ENCODE assay signal across 8 cellular contexts in the genomic region with DNA sequence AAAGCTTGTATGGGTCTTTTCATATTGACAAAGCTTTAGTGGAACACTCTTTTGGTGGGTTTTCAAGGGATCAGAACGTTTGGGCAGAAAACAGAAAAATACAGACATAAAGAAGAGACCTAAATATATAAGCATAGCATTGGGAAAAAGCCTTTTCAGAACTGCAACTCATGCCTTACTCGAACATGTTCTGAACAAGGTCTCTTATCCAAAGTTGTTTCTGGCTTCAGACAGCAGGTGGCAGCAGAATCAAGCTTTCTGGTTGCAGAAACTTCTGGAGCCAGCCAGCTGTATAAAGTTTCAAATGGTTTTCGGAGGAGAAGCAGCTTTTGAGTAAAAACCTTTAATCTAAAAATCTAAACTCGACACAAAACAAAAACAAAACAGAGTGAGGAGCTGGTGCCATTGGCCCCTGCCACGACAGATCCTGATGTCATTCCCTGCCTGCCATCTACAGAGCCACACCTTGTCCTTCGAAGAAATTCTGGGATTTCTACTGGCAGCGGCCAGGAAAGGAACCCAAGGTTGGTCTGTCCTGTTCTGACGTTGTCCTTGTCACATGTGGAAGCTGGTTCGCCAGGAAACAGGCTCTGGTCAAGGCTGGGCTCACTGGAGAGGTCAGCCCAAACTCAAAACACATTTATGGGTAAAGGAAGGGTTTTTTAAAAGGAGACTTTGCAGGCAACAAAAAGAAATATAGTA. TPM values are rescaled to one million over a fixed set of nuclear protein-coding genes. Genes with fewer than 3 reads are reported as not detected.
DNase-seq lines count a peak whose midpoint lies in the region; ATAC-seq, FAIRE-seq and TF ChIP-seq lines count a peak whose summit lies in the region.
"Not testable (repeated sequence)": the region's sequence is repeated elsewhere in the genome, so short reads cannot be mapped to it uniquely, and the experiment has no call there.

No MANE protein-coding gene starts in this region.

- not testable (repeated sequence) for H2AFZ ChIP-seq in DND-41 (ENCODE audit: low read depth, low read length); HepG2 (ENCODE audit: low read length)

- TF ChIP-seq RAD21 in HepG2 (CRISPR knock-in tag; IDR thresholded peaks at IDR 0.05), result not testable (repeated sequence)

- not testable (repeated sequence) for H3K4me1 ChIP-seq in DND-41 (ENCODE audit: insufficient read depth, low read length); ascending aorta; HepG2 (ENCODE audit: insufficient read depth, low read length); psoas muscle; upper lobe of right lung

- not testable (repeated sequence) for H3K4me3 ChIP-seq in DND-41 (ENCODE audit: low read depth in 1 of 2, low read length in 2 of 2); ascending aorta; HepG2 (replicated peaks in 1 of 3; ENCODE audit: insufficient read depth in 1 of 3, low read depth in 2 of 3, low read length in 3 of 3); psoas muscle; upper lobe of right lung

- not testable (repeated sequence) for H3K79me2 ChIP-seq in DND-41 (ENCODE audit: insufficient read depth, low read length); HepG2 (ENCODE audit: insufficient read depth, low read length)

- not testable (repeated sequence) for TF ChIP-seq EP300 in HepG2 (IDR thresholded peaks at IDR 0.05; ENCODE audit: low read depth in 2 of 2, low read length in 2 of 2); HepG2 (CRISPR knock-in tag; IDR thresholded peaks at IDR 0.05; ENCODE audit: borderline replicate concordance)

- ATAC-seq in DND-41 (ENCODE audit: insufficient read depth, low read depth) (peak; percentile 56; the same call in 2 of the 3 replicates), HG03354 (IDR thresholded peaks at IDR 0.05; ENCODE audit: poor library complexity, severe bottlenecking, unreplicated experiment) (peak; percentile 55), SK-N-SH treated with all-trans-retinoic acid at 6 μM for 48 hours (peak; percentile 92), Right ventricle myocardium superior (ENCODE audit: poor library complexity) (peak; percentile 90), HepG2 (peak; percentile 67), psoas muscle (peak; percentile 39 to 87 (median 64)), upper lobe of right lung (peak; percentile 90)

- WGBS in HepG2 (ENCODE audit: low lambda C conversion rate), result 0% methylated on average over 2 of the region's 9 CpGs
- 0% methylated on average over 1 to 2 of the region's 9 CpGs for WGBS in psoas muscle, 3 donors

- H3K27me3 ChIP-seq in DND-41 (ENCODE audit: insufficient read depth, low read length, poor library complexity); ascending aorta; HepG2 (ENCODE audit: control insufficient read depth in 1 of 2, insufficient read depth in 2 of 2, low read length in 2 of 2); psoas muscle (ENCODE audit: insufficient read depth in 3 of 3, low read length in 2 of 3); upper lobe of right lung: not testable (repeated sequence)

- BruUV-seq in HepG2 (replicated peaks; lab: Mats Ljungman, UMichigan), result not testable (repeated sequence)

- not testable (repeated sequence) for H3K27ac ChIP-seq in DND-41 (ENCODE audit: low read length); ascending aorta; HepG2 (ENCODE audit: extremely low read length, insufficient read depth, low read length); psoas muscle; upper lobe of right lung

- intact Hi-C loops in ascending aorta (cut with DNase I); Right ventricle myocardium superior (cut with DNase I); HepG2 (cut with micrococcal nuclease; ENCODE audit: unreplicated experiment); psoas muscle (cut with DNase I); upper lobe of right lung (cut with DNase I): not testable (repeated sequence)

- not testable (repeated sequence) for DNase-seq in DND-41; ascending aorta (ENCODE audit: low spot score in 2 of 2); Right ventricle myocardium superior; HepG2 (ENCODE audit: low spot score); psoas muscle; upper lobe of right lung

- not testable (repeated sequence) for FAIRE-seq in HepG2 (lab: Jason Lieb, UNC)

- not testable (repeated sequence) for TF ChIP-seq CTCF in DND-41 (IDR thresholded peaks at IDR 0.05; ENCODE audit: borderline replicate concordance, extremely low read depth, low read length, poor library complexity, severe bottlenecking); HepG2 (CRISPR knock-in tag; IDR thresholded peaks at IDR 0.05); psoas muscle (IDR thresholded peaks at IDR 0.05)
- TF ChIP-seq CTCF in ascending aorta (IDR thresholded peaks at IDR 0.05), result peak in 2 of 3 experiments; percentile 18 to 20
- peak; percentile 30 for TF ChIP-seq CTCF in upper lobe of right lung (IDR thresholded peaks at IDR 0.05)

- not testable (repeated sequence) for H3K4me2 ChIP-seq in DND-41 (ENCODE audit: insufficient read depth, low read length); HepG2 (ENCODE audit: low read depth, low read length)

- H3K36me3 ChIP-seq in DND-41 (ENCODE audit: insufficient read depth, low read length); ascending aorta; HepG2 (replicated peaks in 1 of 2; ENCODE audit: control insufficient read depth in 1 of 2, insufficient read depth in 2 of 2, low read length in 2 of 2); psoas muscle (ENCODE audit: insufficient read depth in 1 of 2, low read depth in 1 of 2); upper lobe of right lung: not testable (repeated sequence)

- POLR2A ChIA-PET in HepG2 (lab: Yijun Ruan, JAX), result not testable (repeated sequence)

- not testable (repeated sequence) for TF ChIP-seq POLR2A in HepG2 (IDR thresholded peaks at IDR 0.05; ENCODE audit: insufficient read depth in 1 of 2, low read depth in 2 of 2, low read length in 2 of 2)

- H4K20me1 ChIP-seq in DND-41 (ENCODE audit: insufficient read depth, low read length); HepG2 (ENCODE audit: insufficient read depth, low read length): not testable (repeated sequence)

- in situ Hi-C loops in HepG2 (cut with HindIII; ENCODE audit: extremely low pct_ligation_motif_present, low pct_unique_long_range_greater_than_20kb), result not testable (repeated sequence)

- not testable (repeated sequence) for H3K9ac ChIP-seq in DND-41 (ENCODE audit: low read depth, low read length); HepG2 (ENCODE audit: insufficient read depth, low read depth, low read length)

- CTCF ChIA-PET in HepG2 (lab: Yijun Ruan, JAX; ENCODE audit: low intra/inter-chr PET ratio, low total read pairs), result not testable (repeated sequence)

- not testable (repeated sequence) for H3K9me3 ChIP-seq in DND-41 (ENCODE audit: insufficient read depth, low read length, severe bottlenecking); ascending aorta; HepG2 (ENCODE audit: low read length); psoas muscle; upper lobe of right lung

RNA-seq across cellular contexts. Expression of a gene that starts 35.5 kb away (rescaled TPM):
- not detected for total RNA-seq in ascending aorta
- not detected for total RNA-seq in Right ventricle myocardium superior
- 6.7 and 7.6 TPM in 2 replicates for total RNA-seq in HepG2 (2016; rRNA removed; fragmentation: Illumina TruSeq; extraction: Trizol)
- total RNA-seq in HepG2 (2016; cell fraction: cytosol; rRNA removed; fragmentation: Illumina TruSeq; extraction: Trizol; ENCODE audit: low read depth), result 1.9 and 3.6 TPM in 2 replicates
- total RNA-seq in HepG2 (2016; cell fraction: insoluble cytoplasmic fraction; rRNA removed; fragmentation: Illumina TruSeq; extraction: Trizol), result 6.6 and 7.4 TPM in 2 replicates
- total RNA-seq in HepG2 (2016; cell fraction: membrane; rRNA removed; fragmentation: Illumina TruSeq; extraction: Trizol), result 6.1 and 6.3 TPM in 2 replicates
- total RNA-seq in HepG2 (2016; cell fraction: nucleus; rRNA removed; fragmentation: Illumina TruSeq; extraction: Trizol), result 3.5 and 6.2 TPM in 2 replicates
- 5.0 and 7.7 TPM in 2 replicates for polyA plus RNA-seq in HepG2 (2011; rRNA removed)
- 3.2 and 3.5 TPM in 2 replicates for polyA plus RNA-seq in HepG2 (2011; cell fraction: cytosol; rRNA removed)
- 2.8 and 4.5 TPM in 2 replicates for polyA plus RNA-seq in HepG2 (2011; cell fraction: nucleus; rRNA removed)
- polyA plus RNA-seq in HepG2 (2012), result 4.9 and 7.1 TPM in 2 replicates
- 1.1 and 1.7 TPM in 2 replicates for polyA plus RNA-seq in HepG2 (2016; cell fraction: cytosol; fragmentation: Illumina TruSeq; extraction: Trizol; ENCODE audit: low read depth)
- polyA plus RNA-seq in HepG2 (2016; cell fraction: insoluble cytoplasmic fraction; fragmentation: Illumina TruSeq; extraction: Trizol; ENCODE audit: low read depth), result 11.4 and 12.2 TPM in 2 replicates
- polyA plus RNA-seq in HepG2 (2016; cell fraction: membrane; fragmentation: Illumina TruSeq; extraction: Trizol; ENCODE audit: low read depth), result 2.5 TPM in 2 replicates
- polyA plus RNA-seq in HepG2 (2016; cell fraction: nucleus; fragmentation: Illumina TruSeq; extraction: Trizol; ENCODE audit: insufficient read depth, low read depth), result 11.1 and 11.8 TPM in 2 replicates
- polyA minus RNA-seq in HepG2 (2011; rRNA and poly(A)+ RNA removed; ENCODE audit: low replicate concordance), result 5.0 and 26.4 TPM in 2 replicates
- 8.2 and 9.0 TPM in 2 replicates for polyA minus RNA-seq in HepG2 (2011; cell fraction: cytosol; rRNA and poly(A)+ RNA removed)
- polyA minus RNA-seq in HepG2 (2011; cell fraction: nucleus; rRNA and poly(A)+ RNA removed), result 6.5 and 9.8 TPM in 2 replicates
- total RNA-seq in psoas muscle, result under 1 TPM in 3 of 4 donors, not detected in 1; 0.14 to 0.99 (median 0.38) TPM
- under 1 TPM in 2 of 3 donors, not detected in 1; 0.12 to 0.14 TPM for polyA plus RNA-seq in psoas muscle
- 0.55 TPM for total RNA-seq in upper lobe of right lung

RNA-seq across cellular contexts. Expression of a gene that starts 36.1 kb away (rescaled TPM):
- 18.6 TPM for total RNA-seq in ascending aorta
- total RNA-seq in Right ventricle myocardium superior, result 10.8 TPM
- 8.4 and 9.8 TPM in 2 replicates for total RNA-seq in HepG2 (2016; rRNA removed; fragmentation: Illumina TruSeq; extraction: Trizol)
- total RNA-seq in HepG2 (2016; cell fraction: cytosol; rRNA removed; fragmentation: Illumina TruSeq; extraction: Trizol; ENCODE audit: low read depth), result 1.8 and 3.6 TPM in 2 replicates
- 8.6 and 10.9 TPM in 2 replicates for total RNA-seq in HepG2 (2016; cell fraction: insoluble cytoplasmic fraction; rRNA removed; fragmentation: Illumina TruSeq; extraction: Trizol)
- 6.3 and 7.7 TPM in 2 replicates for total RNA-seq in HepG2 (2016; cell fraction: membrane; rRNA removed; fragmentation: Illumina TruSeq; extraction: Trizol)
- 12.2 and 12.3 TPM in 2 replicates for total RNA-seq in HepG2 (2016; cell fraction: nucleus; rRNA removed; fragmentation: Illumina TruSeq; extraction: Trizol)
- 5.5 and 6.9 TPM in 2 replicates for polyA plus RNA-seq in HepG2 (2011; rRNA removed)
- 4.6 and 6.0 TPM in 2 replicates for polyA plus RNA-seq in HepG2 (2011; cell fraction: cytosol; rRNA removed)
- polyA plus RNA-seq in HepG2 (2011; cell fraction: nucleus; rRNA removed), result 6.4 and 7.4 TPM in 2 replicates
- polyA plus RNA-seq in HepG2 (2012), result 7.1 and 7.8 TPM in 2 replicates
- polyA plus RNA-seq in HepG2 (2016; cell fraction: cytosol; fragmentation: Illumina TruSeq; extraction: Trizol; ENCODE audit: low read depth), result 0.37 and 0.55 TPM in 2 replicates
- 9.7 and 10.6 TPM in 2 replicates for polyA plus RNA-seq in HepG2 (2016; cell fraction: insoluble cytoplasmic fraction; fragmentation: Illumina TruSeq; extraction: Trizol; ENCODE audit: low read depth)
- 1.8 and 2.1 TPM in 2 replicates for polyA plus RNA-seq in HepG2 (2016; cell fraction: membrane; fragmentation: Illumina TruSeq; extraction: Trizol; ENCODE audit: low read depth)
- polyA plus RNA-seq in HepG2 (2016; cell fraction: nucleus; fragmentation: Illumina TruSeq; extraction: Trizol; ENCODE audit: insufficient read depth, low read depth), result 13.3 and 13.6 TPM in 2 replicates
- polyA minus RNA-seq in HepG2 (2011; rRNA and poly(A)+ RNA removed; ENCODE audit: low replicate concordance), result 9.5 and 27.2 TPM in 2 replicates
- polyA minus RNA-seq in HepG2 (2011; cell fraction: cytosol; rRNA and poly(A)+ RNA removed), result 20.3 and 20.6 TPM in 2 replicates
- 15.9 and 16.2 TPM in 2 replicates for polyA minus RNA-seq in HepG2 (2011; cell fraction: nucleus; rRNA and poly(A)+ RNA removed)
- total RNA-seq in psoas muscle, result 10 to 100 TPM in 1 of 4 donors, 1 to 10 TPM in 3; 3.7 to 12.0 (median 4.4) TPM
- polyA plus RNA-seq in psoas muscle, result 1 to 10 TPM in 2 of 3 donors, under 1 TPM in 1; 0.72 to 1.2 (median 1.1) TPM
- total RNA-seq in upper lobe of right lung, result 36.0 TPM
